10 cellular contexts compared by ENCODE assay signal in genomic region chr17:63855185-63855584, GRCh38. TPM values are rescaled to one million over a fixed set of nuclear protein-coding genes. Genes with fewer than 3 reads are reported as not detected.
"Had no signal": no experiment of that assay in that cellular context is flagged by ENCODE, and none has a peak within 500 bp of the region (broad histone marks: within the 10 kb centered on the region; RNA-seq: fewer than 3 reads in every experiment).

No MANE protein-coding gene starts in this region.

- H3K4me3 Mint-ChIP-seq: HFFc6 had no signal

- DNase-seq: GM23248, GOT3, H7, HFFc6, IMR-90 had no signal

- H3K27ac Mint-ChIP-seq: HFFc6 had no signal

- H3K9me3 ChIP-seq: HAP-1 had no signal

- H3K4me3 ChIP-seq: GM23248, HAP-1 had no signal

- H3K27ac ChIP-seq: GM23248, HL-60 had no signal

- ATAC-seq: HCT116 had no signal

- H3K4me1 ChIP-seq: HAP-1 had no signal

- H3K9ac ChIP-seq: GM23248 had no signal

- H3K36me3 ChIP-seq: HAP-1 had no signal

- H3K9me3 Mint-ChIP-seq: HFFc6 had no signal

RNA-seq across cellular contexts. Expression of gene CSH2, which starts 18.3 kb away (rescaled TPM):
- total RNA-seq: GM23248, H4, H7, HFFc6, HT1080, IMR-90 had no signal
- polyA plus RNA-seq: GM23248, IMR-90 had no signal

RNA-seq across cellular contexts. Expression of gene GH2, which starts 26.6 kb away (rescaled TPM):
- total RNA-seq: GM23248, H4, H7, HFFc6, HT1080, IMR-90 had no signal
- polyA plus RNA-seq: GM23248, IMR-90 had no signal
